1 cellular context compared by ENCODE assay signal in the genomic region with DNA sequence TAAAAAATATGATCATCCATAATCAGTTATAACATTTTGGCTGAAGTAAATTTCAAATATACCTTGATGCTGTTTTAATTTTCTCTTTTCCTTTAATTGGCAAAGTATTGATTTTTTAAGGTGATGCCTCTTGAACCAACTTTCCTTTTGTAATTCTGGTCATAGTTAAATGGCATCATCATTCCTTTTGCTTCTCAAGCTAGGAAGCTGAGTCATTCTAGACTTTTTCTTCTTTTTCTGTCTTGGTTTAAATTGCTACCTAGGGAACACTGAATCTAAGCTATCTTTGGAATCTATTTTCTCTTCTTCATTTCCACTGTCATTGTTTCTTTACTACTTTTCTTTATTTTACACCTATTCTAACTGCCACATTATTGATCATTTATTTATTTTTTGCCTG.
TF ChIP-seq lines count a peak whose summit lies in the region.

No MANE protein-coding gene starts in this region.

TF ChIP-seq in SK-N-SH treated with all-trans-retinoic acid at 6 μM for 48 hours, 23 proteins besides CTCF, POLR2A, EP300 and RAD21 (continued from another document):
- TF ChIP-seq, protein P1, sequence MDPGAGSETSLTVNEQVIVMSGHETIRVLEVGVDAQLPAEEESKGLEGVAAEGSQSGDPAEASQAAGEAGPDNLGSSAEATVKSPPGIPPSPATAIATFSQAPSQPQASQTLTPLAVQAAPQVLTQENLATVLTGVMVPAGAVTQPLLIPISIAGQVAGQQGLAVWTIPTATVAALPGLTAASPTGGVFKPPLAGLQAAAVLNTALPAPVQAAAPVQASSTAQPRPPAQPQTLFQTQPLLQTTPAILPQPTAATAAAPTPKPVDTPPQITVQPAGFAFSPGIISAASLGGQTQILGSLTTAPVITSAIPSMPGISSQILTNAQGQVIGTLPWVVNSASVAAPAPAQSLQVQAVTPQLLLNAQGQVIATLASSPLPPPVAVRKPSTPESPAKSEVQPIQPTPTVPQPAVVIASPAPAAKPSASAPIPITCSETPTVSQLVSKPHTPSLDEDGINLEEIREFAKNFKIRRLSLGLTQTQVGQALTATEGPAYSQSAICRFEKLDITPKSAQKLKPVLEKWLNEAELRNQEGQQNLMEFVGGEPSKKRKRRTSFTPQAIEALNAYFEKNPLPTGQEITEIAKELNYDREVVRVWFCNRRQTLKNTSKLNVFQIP (CRISPR knock-in tag; IDR thresholded peaks at IDR 0.05; ENCODE audit: borderline replicate concordance, low read depth), result no peak
- TF ChIP-seq BACH2 (CRISPR knock-in tag; IDR thresholded peaks at IDR 0.05; ENCODE audit: borderline replicate concordance), result no peak
- no peak for TF ChIP-seq GLIS3 (CRISPR knock-in tag; IDR thresholded peaks at IDR 0.05)
- no peak for TF ChIP-seq ISL1 (CRISPR knock-in tag; IDR thresholded peaks at IDR 0.05)
- no peak for TF ChIP-seq PPARA (CRISPR knock-in tag; IDR thresholded peaks at IDR 0.05; ENCODE audit: borderline replicate concordance)
